Comparison of ENCODE assay signal across 9 cellular contexts in genomic region chr3:132730891-132731580, GRCh38. TPM values are rescaled to one million over a fixed set of nuclear protein-coding genes. Genes with fewer than 3 reads are reported as not detected.
A peak's percentile ranks its signal among the peaks of the same experiment; 100 is the strongest.
DNase-seq lines count a peak whose midpoint lies in the region; ATAC-seq and TF ChIP-seq lines count a peak whose summit lies in the region.
"Had no signal": no experiment of that assay in that cellular context is flagged by ENCODE, and none has a peak within 500 bp of the region (broad histone marks: within the 10 kb centered on the region; RNA-seq: fewer than 3 reads in every experiment).

No MANE protein-coding gene starts in this region.

- H3K4me3 ChIP-seq in H7 (ENCODE audit: insufficient read depth, low read depth, low read length) (no peak overlapping the region), body of pancreas (no peak overlapping the region), left lung (no peak overlapping the region), Peyer's patch (no peak overlapping the region)

- H3K4me1 ChIP-seq in body of pancreas = no peaks in the 10 kb centered on the region
- H3K4me1 ChIP-seq in left lung = no peaks in the 10 kb centered on the region
- no peaks in the 10 kb centered on the region for H3K4me1 ChIP-seq in Peyer's patch

- DNase-seq in Ammon's horn (ENCODE audit: low spot score) (peak; percentile 83), H7 (peak; percentile 35), NCI-H446 (lab: John Stamatoyannopoulos, UW) (peak; percentile 47 to 73), body of pancreas (no peak), left lung (no peak), Peyer's patch (no peak)

- H3K27me3 ChIP-seq in H7 (ENCODE audit: control insufficient read depth, insufficient read depth, low read length) (no peaks in the 10 kb centered on the region), body of pancreas (no peaks in the 10 kb centered on the region), left lung (no peaks in the 10 kb centered on the region), Peyer's patch (no peaks in the 10 kb centered on the region)

- WGBS in body of pancreas, 2 donors = 2 to 17% methylated on average over 2 of the region's 2 CpGs

- H3K36me3 Mint-ChIP-seq in stimulated activated memory B cell treated with anti-CD40 and anti-IgM and Interleukin-4, amounts not matched to agents 10 μg/mL and 1 μg/mL and 100 μg/mL, for 72 hours = no peaks in the 10 kb centered on the region

- no peaks in the 10 kb centered on the region for H3K36me3 ChIP-seq in H7 (replicated peaks; ENCODE audit: control insufficient read depth, insufficient read depth, low read length)
- no peaks in the 10 kb centered on the region for H3K36me3 ChIP-seq in body of pancreas (replicated peaks in 1 of 2; ENCODE audit: insufficient read depth in 1 of 2, low read depth in 2 of 2)
- H3K36me3 ChIP-seq in left lung = no peaks in the 10 kb centered on the region
- H3K36me3 ChIP-seq in Peyer's patch = no peaks in the 10 kb centered on the region

- no peaks in the 10 kb centered on the region for H3K4me1 Mint-ChIP-seq in stimulated activated memory B cell treated with anti-CD40 and anti-IgM and Interleukin-4, amounts not matched to agents 10 μg/mL and 1 μg/mL and 100 μg/mL, for 72 hours

- H3K27ac ChIP-seq in body of pancreas = no peak overlapping the region
- no peak overlapping the region for H3K27ac ChIP-seq in left lung
- no peak overlapping the region for H3K27ac ChIP-seq in Peyer's patch

- intact Hi-C loops in body of pancreas (cut with DNase I) = loop anchor here (10.0 kb wide), 2 partner anchors 654 to 684 kb away; no protein-coding TSS in a partner anchor
- intact Hi-C loops in left lung (cut with DNase I) = loop anchor here in 1 of 2 donors (5.0 to 10.0 kb wide), 3 partner anchors 306 to 684 kb away; partner anchors contain the start of gene TMEM108

- ATAC-seq in body of pancreas = no peak
- ATAC-seq in left lung = peak; percentile 93
- no peak for ATAC-seq in stimulated activated memory B cell treated with anti-CD40 and anti-IgM and Interleukin-4, amounts not matched to agents 10 μg/mL and 1 μg/mL and 100 μg/mL, for 72 hours
- no peak for ATAC-seq in GM21825 (IDR thresholded peaks at IDR 0.05; ENCODE audit: unreplicated experiment)

- TF ChIP-seq POLR2A in body of pancreas (IDR thresholded peaks at IDR 0.05) = no peak
- TF ChIP-seq POLR2A in Peyer's patch (IDR thresholded peaks at IDR 0.05) = no peak

- no peaks in the 10 kb centered on the region for H3K27me3 Mint-ChIP-seq in stimulated activated memory B cell treated with anti-CD40 and anti-IgM and Interleukin-4, amounts not matched to agents 10 μg/mL and 1 μg/mL and 100 μg/mL, for 72 hours

- peak in 5 of 7 experiments; percentile 8 to 53 (median 39) for TF ChIP-seq CTCF in body of pancreas (IDR thresholded peaks at IDR 0.05)
- TF ChIP-seq CTCF in left lung (IDR thresholded peaks at IDR 0.05) = peak; percentile 8 to 33
- peak in 3 of 6 experiments; percentile 10 to 41 (median 32) for TF ChIP-seq CTCF in Peyer's patch (IDR thresholded peaks at IDR 0.05)

- H3K9me3 ChIP-seq in body of pancreas (no peaks in the 10 kb centered on the region), left lung (no peaks in the 10 kb centered on the region), Peyer's patch (no peaks in the 10 kb centered on the region)

- H3K27ac Mint-ChIP-seq in stimulated activated memory B cell treated with anti-CD40 and anti-IgM and Interleukin-4, amounts not matched to agents 10 μg/mL and 1 μg/mL and 100 μg/mL, for 72 hours = no peak overlapping the region
- H3K27ac Mint-ChIP-seq: dendritic cell treated with granulocyte-macrophage colony-stimulating factor and Interleukin-4, amounts not matched to agents 40 ng/mL and 50 ng/mL, for 4 days had no signal

- H3K4me3 Mint-ChIP-seq in stimulated activated memory B cell treated with anti-CD40 and anti-IgM and Interleukin-4, amounts not matched to agents 10 μg/mL and 1 μg/mL and 100 μg/mL, for 72 hours = no peak overlapping the region
- H3K4me3 Mint-ChIP-seq: dendritic cell treated with granulocyte-macrophage colony-stimulating factor and Interleukin-4, amounts not matched to agents 40 ng/mL and 50 ng/mL, for 4 days had no signal

- no peaks in the 10 kb centered on the region for H3K9me3 Mint-ChIP-seq in stimulated activated memory B cell treated with anti-CD40 and anti-IgM and Interleukin-4, amounts not matched to agents 10 μg/mL and 1 μg/mL and 100 μg/mL, for 72 hours
- H3K9me3 Mint-ChIP-seq: dendritic cell treated with granulocyte-macrophage colony-stimulating factor and Interleukin-4, amounts not matched to agents 40 ng/mL and 50 ng/mL, for 4 days had no signal

RNA-seq across cellular contexts. Expression of gene NPHP3, which starts 8.8 kb away (rescaled TPM):
- 8.1 and 15.6 TPM in 2 replicates for total RNA-seq in H7 (2014; rRNA removed; shearing (Covaris generic))
- 10 to 100 TPM; 31.3 to 31.9 TPM for total RNA-seq in body of pancreas
- total RNA-seq in left lung = 10 to 100 TPM; 20.6 to 22.7 TPM
- total RNA-seq in Peyer's patch = 10 to 100 TPM; 20.5 to 67.6 (median 45.4) TPM

Comparison
In these comparisons a context has a peak if more than half of its experiments do, and no peak if none do; other contexts are left out.
1. DNase-seq: peak in Ammon's horn (single experiment), H7 (single experiment) and NCI-H446 (2 of 2); none in body of pancreas (0 of 4), left lung (0 of 2) and Peyer's patch (0 of 3).